Comparison of ENCODE assay signal across 9 cellular contexts in the genomic region with DNA sequence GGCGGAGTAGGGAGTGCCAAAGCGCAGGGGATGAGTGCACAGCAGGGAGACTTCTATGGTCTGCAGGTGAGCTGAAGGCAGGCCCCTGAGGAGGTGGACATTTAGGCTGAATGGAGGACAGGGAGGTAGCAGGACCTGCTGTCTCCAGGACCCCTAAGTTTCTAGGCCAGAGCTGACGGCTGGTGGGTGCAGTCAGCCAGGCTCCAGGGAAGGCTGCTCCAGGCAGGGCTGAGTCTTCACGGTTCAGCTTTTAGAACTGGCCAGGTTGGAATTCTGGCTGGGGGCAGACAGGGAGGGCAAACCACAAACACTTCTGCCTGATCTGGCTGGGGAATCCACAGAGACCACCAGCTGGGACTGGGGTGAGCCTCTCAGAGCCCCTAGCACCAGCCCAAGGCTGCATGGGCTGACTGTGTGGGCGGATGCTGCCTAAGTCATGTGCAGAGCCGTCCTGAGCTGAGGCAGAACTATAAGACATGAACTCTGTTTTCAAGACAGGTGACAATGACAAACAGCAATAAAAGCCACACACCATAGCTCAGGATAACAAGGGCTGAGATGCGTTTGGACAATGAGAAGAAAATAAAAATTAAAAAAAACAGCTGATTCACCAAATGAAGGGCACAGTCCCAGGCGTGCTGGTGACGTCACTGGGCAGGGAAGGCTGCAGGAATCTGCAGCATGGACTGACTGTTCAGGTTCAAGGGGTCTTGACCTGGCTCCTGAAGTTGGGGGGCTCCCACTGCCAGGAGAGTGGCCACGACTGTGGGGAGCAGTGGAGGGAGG. TPM values are rescaled to one million over a fixed set of nuclear protein-coding genes. Genes with fewer than 3 reads are reported as not detected.
DNase-seq lines count a peak whose midpoint lies in the region; ATAC-seq, FAIRE-seq and TF ChIP-seq lines count a peak whose summit lies in the region.
"Had no signal": no experiment of that assay in that cellular context is flagged by ENCODE, and none has a peak within 500 bp of the region (broad histone marks: within the 10 kb centered on the region; RNA-seq: fewer than 3 reads in every experiment).

No MANE protein-coding gene starts in this region.

- CTCF ChIA-PET in A673 (lab: Charles Lee), result no interaction called here
- CTCF ChIA-PET in activated CD8-positive, alpha-beta memory T cell treated with anti-CD3 and anti-CD28 coated beads, Interleukin-2, amount 10 ng/mL, durations not matched to agents 7 days and 5 days (lab: Charles Lee), result interaction anchor here (1.4 to 3.5 kb wide), 4 partner anchors 11 to 73 kb away, joined by 5 to 23 read pairs (median 8); no protein-coding TSS in a partner anchor

- no peaks in the 10 kb centered on the region for H3K36me3 Mint-ChIP-seq in activated CD8-positive, alpha-beta memory T cell treated with anti-CD3 and anti-CD28 coated beads, Interleukin-2, amount 10 ng/mL, durations not matched to agents 7 days and 5 days

- H3K9me3 Mint-ChIP-seq in activated CD8-positive, alpha-beta memory T cell treated with anti-CD3 and anti-CD28 coated beads, Interleukin-2, amount 10 ng/mL, durations not matched to agents 7 days and 5 days (ENCODE audit: low read depth), result no peaks in the 10 kb centered on the region

- H3K27ac Mint-ChIP-seq in activated CD8-positive, alpha-beta memory T cell treated with anti-CD3 and anti-CD28 coated beads, Interleukin-2, amount 10 ng/mL, durations not matched to agents 7 days and 5 days, result no peak overlapping the region

- TF ChIP-seq POLR2A in transverse colon (IDR thresholded peaks at IDR 0.05), result peak; percentile 7

- H3K27ac ChIP-seq in A673 (ENCODE audit: low read depth, low read length, poor library complexity, severe bottlenecking) (peak overlapping the region; percentile 90), HUES48 (ENCODE audit: low read depth, low read length) (peak overlapping the region; percentile 93), lung (ENCODE audit: low read depth in 1 of 2, low read length in 1 of 2) (peak overlapping the region; percentile 97 to 98), transverse colon (peak overlapping the region; percentile 98 to 100 (median 99))

- TF ChIP-seq CTCF in A673 (conservative IDR thresholded peaks at IDR 0.05; ENCODE audit: low read depth, low read length), result no peak
- TF ChIP-seq CTCF in bronchial epithelial cell (IDR thresholded peaks at IDR 0.05; ENCODE audit: insufficient read depth, low read length, severe bottlenecking), result no peak
- no peak for TF ChIP-seq CTCF in lung (IDR thresholded peaks at IDR 0.05; ENCODE audit: control extremely low read depth, extremely low read depth)
- no peak for TF ChIP-seq CTCF in transverse colon (IDR thresholded peaks at IDR 0.05)

- H3K27me3 ChIP-seq in A673 (replicated peaks; ENCODE audit: insufficient read depth, low read depth, low read length, poor library complexity) (no peaks in the 10 kb centered on the region), HUES48 (ENCODE audit: control insufficient read depth, insufficient read depth, low read length) (no peaks in the 10 kb centered on the region), bronchial epithelial cell (ENCODE audit: control insufficient read depth, insufficient read depth, low read length) (no peaks in the 10 kb centered on the region), lung (ENCODE audit: control insufficient read depth, insufficient read depth) (no peaks in the 10 kb centered on the region), transverse colon (no peaks in the 10 kb centered on the region)

- H3K9ac ChIP-seq in HUES48 (ENCODE audit: low read depth, low read length), result peak overlapping the region; percentile 63

- POLR2A ChIA-PET in A673 (lab: Charles Lee; ENCODE audit: low non-redundant PET), result interaction anchor here (1.0 to 4.1 kb wide), 4 partner anchors 9 to 64 kb away, joined by 3 to 37 read pairs (median 4); a partner anchor contains a TSS

- H3K4me1 ChIP-seq in A673 (ENCODE audit: insufficient read depth, low read length, poor library complexity, severe bottlenecking), result peaks cover 73% of the 10 kb centered on the region
- peaks cover 71% of the 10 kb centered on the region for H3K4me1 ChIP-seq in HUES48 (ENCODE audit: control insufficient read depth, insufficient read depth, low read length)
- H3K4me1 ChIP-seq in lung (ENCODE audit: control insufficient read depth in 2 of 2, insufficient read depth in 2 of 2, low read length in 2 of 2), result peaks cover 41 to 49% of the 10 kb centered on the region in 2 donors
- peaks cover 72 to 86% (median 82%) of the 10 kb centered on the region in 4 donors for H3K4me1 ChIP-seq in transverse colon

- H3K4me3 ChIP-seq in A673 (ENCODE audit: low read depth, low read length, poor library complexity, severe bottlenecking) (no peak overlapping the region), HUES48 (ENCODE audit: low read depth, low read length) (peak overlapping the region; percentile 48), bronchial epithelial cell (ENCODE audit: low read depth, low read length) (no peak overlapping the region), lung (no peak overlapping the region), transverse colon (peak overlapping the region in 2 of 4 donors; percentile 2 to 7)

- H3K9me3 ChIP-seq in A673 (ENCODE audit: low read depth, low read length, poor library complexity, severe bottlenecking) (no peaks in the 10 kb centered on the region), HUES48 (ENCODE audit: control insufficient read depth, insufficient read depth, low read length) (no peaks in the 10 kb centered on the region), lung (ENCODE audit: control insufficient read depth in 2 of 2, insufficient read depth in 1 of 2, low read length in 1 of 2) (no peaks in the 10 kb centered on the region), transverse colon (no peaks in the 10 kb centered on the region)

- TF ChIP-seq EP300 in transverse colon (IDR thresholded peaks at IDR 0.05; ENCODE audit: low read depth), result peak; percentile 59

- H3K4me3 Mint-ChIP-seq in activated CD8-positive, alpha-beta memory T cell treated with anti-CD3 and anti-CD28 coated beads, Interleukin-2, amount 10 ng/mL, durations not matched to agents 7 days and 5 days, result no peak overlapping the region

- BruUV-seq in A673 (replicated peaks; lab: Mats Ljungman, UMichigan), result no TSS peak

- 47 to 63% methylated on average over 10 of the region's 10 CpGs for WGBS in lung, 2 donors
- 14 to 37% methylated on average over 1 to 10 of the region's 10 CpGs for WGBS in transverse colon (ENCODE audit: low coverage in 1 of 2), 2 donors

- DNase-seq in A673 (ENCODE audit: low spot score) (peak; percentile 45), bronchial epithelial cell (ENCODE audit: low read depth) (peak; percentile 44), lung (ENCODE audit: low spot score) (no peak), transverse colon (peak; percentile 74)
- no peak for DNase-seq in activated CD4-positive, CD25-positive, alpha-beta regulatory T cell (lab: John Stamatoyannopoulos, UW)
- DNase-seq in activated CD8-positive, alpha-beta memory T cell treated with anti-CD3 and anti-CD28 coated beads, Interleukin-2, amount 10 ng/mL, durations not matched to agents 7 days and 5 days, result no peak

- intact Hi-C loops in A673 (cut with micrococcal nuclease; ENCODE audit: unreplicated experiment) (no loop called here), transverse colon (cut with DNase I; ENCODE audit: low total_unique reads) (no loop called here)

- ATAC-seq in lung (ENCODE audit: insufficient read depth, low FRiP score) (no peak), GM18867 (IDR thresholded peaks at IDR 0.05; ENCODE audit: unreplicated experiment) (no peak)
- no peak for ATAC-seq in activated CD8-positive, alpha-beta memory T cell treated with anti-CD3 and anti-CD28 coated beads, Interleukin-2, amount 10 ng/mL, durations not matched to agents 7 days and 5 days

- peaks cover 5% of the 10 kb centered on the region for H3K27me3 Mint-ChIP-seq in activated CD8-positive, alpha-beta memory T cell treated with anti-CD3 and anti-CD28 coated beads, Interleukin-2, amount 10 ng/mL, durations not matched to agents 7 days and 5 days

- H3K4me1 Mint-ChIP-seq in activated CD8-positive, alpha-beta memory T cell treated with anti-CD3 and anti-CD28 coated beads, Interleukin-2, amount 10 ng/mL, durations not matched to agents 7 days and 5 days, result peaks cover 19% of the 10 kb centered on the region

- in situ Hi-C loops in transverse colon (cut with MboI; ENCODE audit: low pct_ligation_motif_present in 1 of 4, low pct_unique_long_range_greater_than_20kb in 1 of 4, low sequenced_read_pairs in 3 of 4), result no loop called here

- H3K36me3 ChIP-seq in A673 (ENCODE audit: insufficient read depth, low read length, poor library complexity, severe bottlenecking), result no peaks in the 10 kb centered on the region
- H3K36me3 ChIP-seq in HUES48 (ENCODE audit: control insufficient read depth, insufficient read depth, low read length), result no peaks in the 10 kb centered on the region
- no peaks in the 10 kb centered on the region for H3K36me3 ChIP-seq in bronchial epithelial cell (ENCODE audit: control insufficient read depth, insufficient read depth, low read length)
- H3K36me3 ChIP-seq in lung (ENCODE audit: control insufficient read depth in 2 of 2, insufficient read depth in 2 of 2, low read length in 2 of 2), result no peaks in the 10 kb centered on the region
- H3K36me3 ChIP-seq in transverse colon, result no peaks in the 10 kb centered on the region

- no peak for FAIRE-seq in bronchial epithelial cell (lab: Jason Lieb, UNC)
- FAIRE-seq: colon had no signal

RNA-seq across cellular contexts. Expression of a gene that starts 10.4 kb away (rescaled TPM):
- 4,586 and 4,701 TPM in 2 replicates for total RNA-seq in A673 (2021)
- total RNA-seq in bronchial epithelial cell, result 11,095 and 16,401 TPM in 2 replicates
- over 10,000 TPM; 10,633 to 48,332 TPM for total RNA-seq in lung
- polyA plus RNA-seq in lung, result 1,000 to 10,000 TPM in 1 of 2 donors, 100 to 1,000 TPM in 1; 125 to 2,965 TPM
- over 10,000 TPM; 17,948 to 48,028 (median 23,406) TPM for total RNA-seq in transverse colon
- 1,000 to 10,000 TPM; 4,026 to 5,234 TPM for total RNA-seq in activated CD8-positive, alpha-beta memory T cell treated with anti-CD3 and anti-CD28 coated beads, Interleukin-2, amount 10 ng/mL, durations not matched to agents 7 days and 5 days

RNA-seq across cellular contexts. Expression of a gene that starts 36.4 kb away (rescaled TPM):
- total RNA-seq in A673 (2021) (90.6 and 95.7 TPM in 2 replicates), bronchial epithelial cell (49.5 and 64.5 TPM in 2 replicates), lung (10 to 100 TPM; 54.3 to 93.8 TPM), transverse colon (10 to 100 TPM; 41.0 to 78.4 (median 69.2) TPM)
- 100 to 1,000 TPM in 1 of 2 donors, 10 to 100 TPM in 1; 79.1 to 107 TPM for polyA plus RNA-seq in lung
- 10 to 100 TPM; 68.0 to 76.7 TPM for total RNA-seq in activated CD8-positive, alpha-beta memory T cell treated with anti-CD3 and anti-CD28 coated beads, Interleukin-2, amount 10 ng/mL, durations not matched to agents 7 days and 5 days

Comparison
In these comparisons a context has a peak if more than half of its experiments do, and no peak if none do; other contexts are left out.
1. DNase-seq: peak in A673 (single experiment), bronchial epithelial cell (single experiment) and transverse colon (single experiment); none in lung (single experiment), activated CD4-positive, CD25-positive, alpha-beta regulatory T cell (0 of 4) and activated CD8-positive, alpha-beta memory T cell treated with anti-CD3 and anti-CD28 coated beads, Interleukin-2, amount 10 ng/mL, durations not matched to agents 7 days and 5 days (single experiment).
2. Peak in every context shown above with its lines, with median percentiles within 50 percentile points of each other: H3K27ac ChIP-seq.